Comparison of ENCODE assay signal across 19 cellular contexts in genomic region chr3:38541800-38542199, GRCh38. TPM values are rescaled to one million over a fixed set of nuclear protein-coding genes. Genes with fewer than 3 reads are reported as not detected.
DNase-seq lines count a peak whose midpoint lies in the region; ATAC-seq and TF ChIP-seq lines count a peak whose summit lies in the region.
"Had no signal": no experiment of that assay in that cellular context is flagged by ENCODE, and none has a peak within 500 bp of the region (broad histone marks: within the 10 kb centered on the region; RNA-seq: fewer than 3 reads in every experiment).

No MANE protein-coding gene starts in this region.

- H3K9me3 ChIP-seq in A673 (ENCODE audit: low read depth, low read length, poor library complexity, severe bottlenecking), result no peaks in the 10 kb centered on the region
- H3K9me3 ChIP-seq: uterus had no signal

- BruUV-seq in A673 (replicated peaks; lab: Mats Ljungman, UMichigan), result no TSS peak

- POLR2A ChIA-PET in A673 (lab: Charles Lee; ENCODE audit: low non-redundant PET), result no interaction called here

- CTCF ChIA-PET in A673 (lab: Charles Lee), result no interaction called here

- H3K4me3 ChIP-seq in A673 (ENCODE audit: low read depth, low read length, poor library complexity, severe bottlenecking) (no peak overlapping the region), fibroblast of mammary gland (ENCODE audit: control insufficient read depth, low read depth, low read length) (no peak overlapping the region)
- H3K4me3 ChIP-seq: uterus had no signal

- no peaks in the 10 kb centered on the region for H3K4me1 ChIP-seq in A673 (ENCODE audit: insufficient read depth, low read length, poor library complexity, severe bottlenecking)
- H3K4me1 ChIP-seq: uterus had no signal

- H3K27ac ChIP-seq in A673 (ENCODE audit: low read depth, low read length, poor library complexity, severe bottlenecking), result no peak overlapping the region
- H3K27ac ChIP-seq: uterus had no signal

- H3K27me3 ChIP-seq in A673 (replicated peaks; ENCODE audit: insufficient read depth, low read depth, low read length, poor library complexity), result no peaks in the 10 kb centered on the region
- H3K27me3 ChIP-seq: uterus had no signal

- no peaks in the 10 kb centered on the region for H3K36me3 ChIP-seq in A673 (ENCODE audit: insufficient read depth, low read length, poor library complexity, severe bottlenecking)
- H3K36me3 ChIP-seq: uterus had no signal

- TF ChIP-seq CTCF in A673 (conservative IDR thresholded peaks at IDR 0.05; ENCODE audit: low read depth, low read length) (no peak), fibroblast of mammary gland (conservative IDR thresholded peaks at IDR 0.05; ENCODE audit: control insufficient read depth, insufficient read depth, low read depth, low read length) (no peak)

- intact Hi-C loops in A673 (cut with micrococcal nuclease; ENCODE audit: unreplicated experiment), result no loop called here

- DNase-seq in A673 (ENCODE audit: low spot score), result peak; percentile 31
- peak; percentile 10 for DNase-seq in NCI-H2107 (lab: John Stamatoyannopoulos, UW)
- DNase-seq in fibroblast of mammary gland (ENCODE audit: low read depth), result peak; percentile 25
- DNase-seq in myocyte (ENCODE audit: low read depth), result peak; percentile 98
- DNase-seq in cortex of kidney (lab: John Stamatoyannopoulos, UW), result no peak
- no peak for DNase-seq in activated naive CD4-positive, alpha-beta T cell treated with Interleukin-2 at 50 U/mL for 16 hours
- DNase-seq: activated CD4-positive, alpha-beta T cell treated with anti-CD3 and anti-CD28 coated beads, Interleukin-2, amount 10 ng/mL, durations not matched to agents 24 days and 14 days; activated T-cell treated with anti-CD3 and anti-CD28 coated beads for 4 hours; COR-L47; erythroblast; mesendoderm; NCI-H146; NCI-H345; stimulated activated CD4-positive, alpha-beta T cell treated with anti-CD3 and anti-CD28 coated beads, Interleukin-4, amount 100 ng/mL, for 1 hour; substantia nigra; uterus had no signal

- no peak for ATAC-seq in HG03520 (IDR thresholded peaks at IDR 0.05; ENCODE audit: unreplicated experiment)
- no peak for ATAC-seq in activated CD4-positive, CD25-positive, alpha-beta regulatory T cell treated with anti-CD3 and anti-CD28 coated beads, Interleukin-2, amount 50 U/mL, for 24 hours
- ATAC-seq: sciatic nerve had no signal

RNA-seq across cellular contexts. Expression of gene EXOG, which starts 45.7 kb away (rescaled TPM):
- total RNA-seq in A673 (2021), result 8.2 and 12.4 TPM in 2 replicates
- 25.9 and 30.3 TPM in 2 replicates for total RNA-seq in myocyte
- polyA plus RNA-seq in myocyte (2012), result 28.0 TPM

Comparison
In these comparisons a context has a peak if more than half of its experiments do, and no peak if none do; other contexts are left out.
1. DNase-seq: peak in A673 (single experiment), NCI-H2107 (single experiment), fibroblast of mammary gland (single experiment) and myocyte (single experiment); none in cortex of kidney (single experiment) and activated naive CD4-positive, alpha-beta T cell treated with Interleukin-2 at 50 U/mL for 16 hours (single experiment).